19 cellular contexts compared by ENCODE assay signal in the genomic region with DNA sequence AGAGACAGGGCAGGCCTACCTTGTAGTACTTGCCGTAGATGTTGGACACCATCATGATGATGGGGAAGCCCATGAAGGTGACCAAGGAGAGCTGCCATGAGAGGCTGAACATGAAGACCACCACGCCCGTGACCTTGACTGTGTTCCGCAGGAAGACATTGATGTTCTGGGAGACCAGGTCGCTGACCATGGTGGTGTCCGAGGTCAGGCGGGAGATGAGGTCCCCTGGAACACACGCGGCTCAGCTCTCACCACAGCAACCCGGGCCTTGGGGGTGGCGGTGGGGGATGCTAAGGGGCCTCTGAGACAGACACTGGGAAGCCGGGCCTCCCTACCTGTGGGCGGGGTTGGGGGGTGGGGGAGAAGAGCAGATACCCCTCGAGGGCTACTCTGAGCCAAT.
"Had no signal": no experiment of that assay in that cellular context is flagged by ENCODE, and none has a peak within 500 bp of the region (broad histone marks: within the 10 kb centered on the region; RNA-seq: fewer than 3 reads in every experiment).

No MANE protein-coding gene starts in this region.

- H3K27me3 ChIP-seq: colonic mucosa, heart right ventricle, neutrophil, pancreas, right atrium auricular region, thyroid gland, upper lobe of right lung had no signal

- H3K36me3 ChIP-seq: colonic mucosa, lower lobe of right lung, neutrophil, pancreas, right atrium auricular region, thyroid gland, upper lobe of right lung had no signal

- FAIRE-seq: astrocyte, pancreas had no signal

- H3K4me3 ChIP-seq: colonic mucosa, heart right ventricle, lower lobe of right lung, pancreas, psoas muscle, right atrium auricular region, thyroid gland, upper lobe of right lung had no signal

- ATAC-seq: heart right ventricle; left lobe of liver; lower lobe of right lung; naive thymus-derived CD8-positive, alpha-beta T cell; pancreas; psoas muscle; T-cell; upper lobe of right lung had no signal

- H3K9me3 Mint-ChIP-seq: activated naive CD8-positive, alpha-beta T cell treated with anti-CD3 and anti-CD28 coated beads for 36 hours; naive thymus-derived CD8-positive, alpha-beta T cell; stimulated activated naive CD8-positive, alpha-beta T cell treated with anti-CD3 and anti-CD28 coated beads, Interleukin-15, Interleukin-2, amounts not matched to agents 100 ng/mL and 50 ng/mL, for 24 hours; T-cell had no signal

- H3K4me1 ChIP-seq: pancreas had no signal

- H3K4me3 Mint-ChIP-seq: activated naive CD8-positive, alpha-beta T cell treated with anti-CD3 and anti-CD28 coated beads for 36 hours; naive thymus-derived CD8-positive, alpha-beta T cell; stimulated activated naive CD8-positive, alpha-beta T cell treated with anti-CD3 and anti-CD28 coated beads, Interleukin-15, Interleukin-2, amounts not matched to agents 100 ng/mL and 50 ng/mL, for 24 hours; T-cell had no signal

- H3K27ac Mint-ChIP-seq: activated naive CD8-positive, alpha-beta T cell treated with anti-CD3 and anti-CD28 coated beads for 36 hours; T-cell had no signal

- H3K36me3 Mint-ChIP-seq: activated naive CD8-positive, alpha-beta T cell treated with anti-CD3 and anti-CD28 coated beads for 36 hours had no signal

- H3K27me3 Mint-ChIP-seq: activated naive CD8-positive, alpha-beta T cell treated with anti-CD3 and anti-CD28 coated beads for 36 hours; naive thymus-derived CD8-positive, alpha-beta T cell; stimulated activated naive CD8-positive, alpha-beta T cell treated with anti-CD3 and anti-CD28 coated beads, Interleukin-15, Interleukin-2, amounts not matched to agents 100 ng/mL and 50 ng/mL, for 24 hours; T-cell had no signal

- H3K9me3 ChIP-seq: colonic mucosa, heart right ventricle, lower lobe of right lung, neutrophil, pancreas, psoas muscle, right atrium auricular region, thyroid gland, upper lobe of right lung had no signal

- H3K27ac ChIP-seq: colonic mucosa, neutrophil, pancreas, psoas muscle, right atrium auricular region, upper lobe of right lung had no signal

- DNase-seq: activated naive CD4-positive, alpha-beta T cell treated with Interleukin-2 at 50 U/mL for 16 hours; activated naive CD8-positive, alpha-beta T cell treated with anti-CD3 and anti-CD28 coated beads for 36 hours; activated T-cell treated with anti-CD3 and anti-CD28 coated beads, Interleukin-2, amount 50 U/mL, for 48 hours; colonic mucosa; heart right ventricle; lower lobe of right lung; naive thymus-derived CD8-positive, alpha-beta T cell; pancreas; stimulated activated CD4-positive, alpha-beta T cell treated with anti-CD3 and anti-CD28 coated beads, Interleukin-4, amount 100 ng/mL, for 24 hours; T-cell; T-helper 9 cell; thyroid gland; upper lobe of right lung had no signal
